8 cellular contexts compared by ENCODE assay signal in the genomic region with DNA sequence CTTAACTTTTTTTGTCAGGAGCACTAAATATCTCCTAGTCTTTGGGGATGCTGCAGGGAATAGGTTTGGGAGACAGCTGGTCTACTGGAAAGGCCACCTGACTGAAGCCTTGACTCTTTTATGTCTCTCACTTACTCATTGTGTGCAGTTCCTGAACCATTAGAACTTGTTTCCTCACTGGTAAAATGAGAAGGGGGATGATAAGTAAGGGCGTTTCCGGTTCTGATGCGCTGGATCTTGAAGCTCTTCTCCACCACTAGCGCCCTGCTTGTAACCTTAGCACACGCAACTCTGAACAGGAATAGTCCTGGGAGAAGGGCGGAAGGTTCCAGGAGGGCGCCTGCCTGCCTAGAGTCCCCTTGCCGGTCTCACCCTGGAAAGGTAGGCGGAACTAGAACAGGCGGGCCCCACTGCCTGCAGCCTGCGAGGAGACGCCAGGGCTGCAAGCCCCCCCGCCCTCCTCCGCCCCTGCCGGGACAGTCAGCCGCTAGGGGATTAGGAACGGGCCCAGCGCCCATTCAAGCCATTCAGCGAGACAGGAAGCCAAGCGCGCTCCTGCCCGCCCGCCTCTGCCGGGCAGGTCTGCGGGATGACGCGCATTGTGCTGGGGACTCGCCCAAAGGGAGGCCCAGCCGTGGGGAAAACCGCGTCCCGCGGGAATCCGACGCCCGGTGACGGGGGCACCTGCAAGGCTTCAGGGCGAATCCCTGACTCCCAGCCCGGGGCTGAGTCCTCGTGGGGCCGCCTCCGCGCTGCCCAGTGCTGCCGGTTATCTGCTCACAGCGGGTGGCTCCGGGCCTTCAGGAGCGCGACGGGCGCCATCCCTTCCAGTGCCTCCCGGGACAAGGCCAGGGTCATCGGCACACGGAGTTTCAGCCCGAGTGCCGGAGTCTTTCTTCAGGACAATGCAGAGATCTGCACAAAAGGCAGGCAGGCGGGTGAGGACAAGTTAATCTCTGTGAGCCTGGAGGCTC. TPM values are rescaled to one million over a fixed set of nuclear protein-coding genes. Genes with fewer than 3 reads are reported as not detected.
DNase-seq lines count a peak whose midpoint lies in the region; ATAC-seq and TF ChIP-seq lines count a peak whose summit lies in the region.

No MANE protein-coding gene starts in this region.

- peak; percentile 56 for DNase-seq in AG08396 (ENCODE audit: low spot score)
- no peak for DNase-seq in HFF-Myc (ENCODE audit: extremely low read depth, low read depth)
- DNase-seq in activated CD4-positive, alpha-beta T cell treated with anti-CD3 and anti-CD28 coated beads for 1 hour, result peak; percentile 13
- peak; percentile 69 for DNase-seq in lower lobe of right lung
- peak; percentile 19 to 25 for DNase-seq in stimulated activated CD8-positive, alpha-beta memory T cell treated with anti-CD3 and anti-CD28 coated beads, Interleukin-15, amount 100 ng/mL, for 48 hours (ENCODE audit: low read depth in 2 of 2)
- DNase-seq in effector CD8-positive, alpha-beta T cell (lab: John Stamatoyannopoulos, UW), result no peak

- intact Hi-C loops in lower lobe of right lung (cut with DNase I), result no loop called here

- H3K9ac ChIP-seq in duodenal mucosa (ENCODE audit: low read depth in 1 of 2, low read length in 2 of 2), result no peak overlapping the region

- H3K4me1 ChIP-seq in duodenal mucosa (ENCODE audit: control insufficient read depth in 1 of 2, insufficient read depth in 2 of 2, low read length in 2 of 2), result peaks cover 0 to 9% of the 10 kb centered on the region in 2 donors
- H3K4me1 ChIP-seq in lower lobe of right lung, result peaks cover 12% of the 10 kb centered on the region

- TF ChIP-seq CTCF in HFF-Myc (IDR thresholded peaks at IDR 0.05; ENCODE audit: low read depth, low read length, missing control alignments) (no peak), lower lobe of right lung (IDR thresholded peaks at IDR 0.05) (no peak)

- H3K4me3 ChIP-seq in HFF-Myc (replicated peaks; ENCODE audit: low read depth, low read length), result peak overlapping the region; percentile 33
- peak overlapping the region; percentile 46 to 58 for H3K4me3 ChIP-seq in duodenal mucosa (ENCODE audit: low read depth in 1 of 2, low read length in 2 of 2)
- H3K4me3 ChIP-seq in lower lobe of right lung, result peak overlapping the region; percentile 44

- ATAC-seq in lower lobe of right lung (peak; percentile 85 to 91), GM19455 (IDR thresholded peaks at IDR 0.05; ENCODE audit: unreplicated experiment) (no peak)

- H3K27me3 ChIP-seq in duodenal mucosa (ENCODE audit: control insufficient read depth in 1 of 2, insufficient read depth in 2 of 2, low read length in 2 of 2) (peaks cover 13 to 14% of the 10 kb centered on the region in 2 donors), lower lobe of right lung (ENCODE audit: low read depth) (peaks cover 47% of the 10 kb centered on the region)

- H3K36me3 ChIP-seq in duodenal mucosa (ENCODE audit: control insufficient read depth in 1 of 2, insufficient read depth in 2 of 2, low read length in 2 of 2) (no peaks in the 10 kb centered on the region), lower lobe of right lung (no peaks in the 10 kb centered on the region)

- no peak overlapping the region for H3K27ac ChIP-seq in duodenal mucosa (ENCODE audit: low read depth, low read length)
- no peak overlapping the region for H3K27ac ChIP-seq in lower lobe of right lung

- H3K9me3 ChIP-seq in duodenal mucosa (ENCODE audit: control insufficient read depth in 1 of 2, low read length in 2 of 2) (peaks cover 4 to 7% of the 10 kb centered on the region in 2 donors), lower lobe of right lung (peaks cover 4% of the 10 kb centered on the region)

RNA-seq across cellular contexts. Expression of a gene that starts 44.0 kb away (rescaled TPM):
- total RNA-seq in lower lobe of right lung, result 11.3 TPM

Comparison
In these comparisons a context has a peak if more than half of its experiments do, and no peak if none do; other contexts are left out.
1. DNase-seq: peak in AG08396 (single experiment), activated CD4-positive, alpha-beta T cell treated with anti-CD3 and anti-CD28 coated beads for 1 hour (single experiment), lower lobe of right lung (single experiment) and stimulated activated CD8-positive, alpha-beta memory T cell treated with anti-CD3 and anti-CD28 coated beads, Interleukin-15, amount 100 ng/mL, for 48 hours (2 of 2); none in HFF-Myc (single experiment) and effector CD8-positive, alpha-beta T cell (single experiment).
2. Peak in every context shown above with its lines, with median percentiles within 50 percentile points of each other: H3K4me3 ChIP-seq.